In genomic region chr14:20679907-20680306, GRCh38 we compare ENCODE assay signal across 1 cellular context.
TF ChIP-seq lines count a peak whose summit lies in the region.

No MANE protein-coding gene starts in this region.

TF ChIP-seq in GM12878, 131 proteins besides CTCF, POLR2A, EP300 and RAD21 (continued from another document):
- TF ChIP-seq NKRF (conservative IDR thresholded peaks at IDR 0.05) (no peak), ESRRA (IDR thresholded peaks at IDR 0.05; ENCODE audit: low read length) (no peak), ATF3 (IDR thresholded peaks at IDR 0.05; ENCODE audit: borderline replicate concordance, extremely low read depth, low read depth, low read length) (peak; percentile 52; the same call in 1 of the 2 replicates), ZNF592 (IDR thresholded peaks at IDR 0.05) (no peak), RBBP5 (conservative IDR thresholded peaks at IDR 0.05) (no peak), ATF7 (IDR thresholded peaks at IDR 0.05; ENCODE audit: low read depth) (no peak), STAT1 (conservative IDR thresholded peaks at IDR 0.05) (no peak), EED (IDR thresholded peaks at IDR 0.05; ENCODE audit: low read depth) (no peak), POLR2AphosphoS2 (IDR thresholded peaks at IDR 0.05; ENCODE audit: low read depth, low read length) (no peak), USF1 (IDR thresholded peaks at IDR 0.05; ENCODE audit: borderline replicate concordance, extremely low read length, insufficient read depth, low read depth, low read length) (peak; percentile 59), KDM1A (IDR thresholded peaks at IDR 0.05; ENCODE audit: borderline replicate concordance) (no peak), BCL11A (IDR thresholded peaks at IDR 0.05; ENCODE audit: low read depth, low read length) (no peak), MEF2A (IDR thresholded peaks at IDR 0.05; ENCODE audit: insufficient read depth, low read depth, low read length) (no peak), E2F8 (IDR thresholded peaks at IDR 0.05; ENCODE audit: low read depth, partially characterized antibody) (no peak), IKZF2 (IDR thresholded peaks at IDR 0.05) (peak in 1 of 2 experiments; percentile 37; a peak in 1 of 4 replicates), PML (IDR thresholded peaks at IDR 0.05; ENCODE audit: low read length) (no peak), CHD4 (IDR thresholded peaks at IDR 0.05) (no peak), BMI1 (IDR thresholded peaks at IDR 0.05; ENCODE audit: borderline replicate concordance) (no peak), SUPT20H (IDR thresholded peaks at IDR 0.05; ENCODE audit: borderline replicate concordance, control insufficient read depth, low read depth, low read length) (no peak), SMARCA5 (IDR thresholded peaks at IDR 0.05) (no peak), ZNF274 (IDR thresholded peaks at IDR 0.05; ENCODE audit: insufficient read depth, insufficient read length) (no peak), RAD51 (IDR thresholded peaks at IDR 0.05) (peak; percentile 97), FOS (IDR thresholded peaks at IDR 0.05; ENCODE audit: borderline replicate concordance, extremely low read depth, insufficient read length) (peak; percentile 15), RELB (IDR thresholded peaks at IDR 0.05; ENCODE audit: low read depth) (0 out of 2 replicates have a peak, but pooled peaks have one; percentile 23), NR2F1 (conservative IDR thresholded peaks at IDR 0.05) (no peak), ZZZ3 (IDR thresholded peaks at IDR 0.05; ENCODE audit: control insufficient read depth, insufficient read length, low read depth) (no peak), ZBTB4 (CRISPR knock-in tag; IDR thresholded peaks at IDR 0.05) (no peak), EGR1 (IDR thresholded peaks at IDR 0.05; ENCODE audit: borderline replicate concordance in 1 of 2, low read depth in 2 of 2, low read length in 2 of 2) (no peak), USF2 (IDR thresholded peaks at IDR 0.05; ENCODE audit: borderline replicate concordance, low read depth, low read length) (peak; percentile 67; the same call in 1 of the 2 replicates), E4F1 (IDR thresholded peaks at IDR 0.05; ENCODE audit: borderline replicate concordance, partially characterized antibody) (no peak), PBX3 (IDR thresholded peaks at IDR 0.05; ENCODE audit: insufficient replicate concordance, low read depth, low read length) (no peak), SPI1 (IDR thresholded peaks at IDR 0.05; ENCODE audit: borderline replicate concordance, insufficient read depth, low read depth, low read length) (no peak), HDAC6 (IDR thresholded peaks at IDR 0.05; ENCODE audit: unreplicated experiment) (no peak), BHLHE40 (IDR thresholded peaks at IDR 0.05; ENCODE audit: borderline replicate concordance in 1 of 2, low read depth in 2 of 2, low read length in 1 of 2) (no peak), HCFC1 (IDR thresholded peaks at IDR 0.05; ENCODE audit: low read length) (no peak), MEF2B (IDR thresholded peaks at IDR 0.05; ENCODE audit: partially characterized antibody, poor library complexity, severe bottlenecking) (no peak)
